In the genomic region with DNA sequence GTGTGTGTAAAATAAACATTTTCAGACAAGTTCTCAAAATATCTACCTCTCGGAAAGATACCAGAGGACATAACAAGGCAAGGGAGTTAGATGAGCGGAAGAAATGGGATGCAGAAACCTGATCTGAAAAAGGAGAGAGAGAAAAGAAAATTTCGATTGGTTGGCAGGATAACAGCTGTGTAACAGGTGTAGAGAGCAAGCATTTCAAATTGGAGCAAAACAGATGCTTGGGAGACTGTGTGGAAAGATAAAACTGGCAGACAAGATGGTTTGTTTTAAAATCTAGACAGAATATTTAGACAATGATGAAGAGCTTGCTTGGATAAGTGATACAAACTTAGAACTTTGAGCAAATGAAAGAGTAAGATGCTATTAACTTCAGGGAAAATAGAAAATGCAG, we compare ENCODE assay signal across 29 cellular contexts. TPM values are rescaled to one million over a fixed set of nuclear protein-coding genes. Genes with fewer than 3 reads are reported as not detected.
"Had no signal": no experiment of that assay in that cellular context is flagged by ENCODE, and none has a peak within 500 bp of the region (broad histone marks: within the 10 kb centered on the region; RNA-seq: fewer than 3 reads in every experiment).

No MANE protein-coding gene starts in this region.

- H3K36me3 ChIP-seq: ovary, right lobe of liver, sigmoid colon, spleen, suprapubic skin, tibial artery, transverse colon, upper lobe of right lung, uterus had no signal

- H3K9ac ChIP-seq: neural progenitor cell, parathyroid adenoma had no signal

- H3K9me3 ChIP-seq: ovary, psoas muscle, right lobe of liver, suprapubic skin, testis, tibial artery, transverse colon, upper lobe of right lung, uterus had no signal

- H3K4me2 ChIP-seq: neural progenitor cell, smooth muscle cell had no signal

- H3K27me3 ChIP-seq: neural progenitor cell, ovary, right lobe of liver, sigmoid colon, spleen, suprapubic skin, testis, tibial artery, transverse colon, upper lobe of right lung, uterus had no signal

- H3K27ac ChIP-seq: neural progenitor cell, ovary, parathyroid adenoma, psoas muscle, right lobe of liver, sigmoid colon, skin epidermis, spleen, suprapubic skin, testis, tibial artery, transverse colon, upper lobe of right lung, uterus had no signal

- H3K4me3 ChIP-seq: neural progenitor cell, ovary, psoas muscle, right lobe of liver, sigmoid colon, skin epidermis, smooth muscle cell, spleen, suprapubic skin, testis, tibial artery, transverse colon, upper lobe of right lung, uterus had no signal

- H3K79me2 ChIP-seq: parathyroid adenoma had no signal

- H2AFZ ChIP-seq: neural progenitor cell, parathyroid adenoma had no signal

- DNase-seq: natural killer cell; occipital lobe; ovary; posterior cingulate gyrus; psoas muscle; right cardiac atrium; right lobe of liver; sigmoid colon; spleen; stimulated activated CD4-positive, alpha-beta T cell treated with anti-CD3 and anti-CD28 coated beads, Interleukin-12 subunit alpha, Interleukin-12 subunit beta, amount 100 ng/mL, for 4 hours; stimulated activated CD4-positive, alpha-beta T cell treated with anti-CD3 and anti-CD28 coated beads, Interleukin-1b, Interleukin-23, amount 100 ng/mL, for 48 hours; stimulated activated CD4-positive, alpha-beta T cell treated with anti-CD3 and anti-CD28 coated beads, Interleukin-4, amount 100 ng/mL, for 1 hour; stimulated activated CD4-positive, alpha-beta T cell treated with anti-CD3 and anti-CD28 coated beads, Interleukin-4, amount 100 ng/mL, for 4 hours; stimulated activated CD8-positive, alpha-beta memory T cell treated with anti-CD3 and anti-CD28 coated beads, Interleukin-4, amount 100 ng/mL, for 48 hours; stimulated activated naive CD8-positive, alpha-beta T cell treated with anti-CD3 and anti-CD28 coated beads, Interleukin-15, amount 100 ng/mL, for 72 hours; stimulated activated naive CD8-positive, alpha-beta T cell treated with anti-CD3 and anti-CD28 coated beads, Interleukin-15, Interleukin-2, amounts not matched to agents 100 U/mL and 50 U/mL, for 24 hours; substantia nigra; testis; tibial artery; transverse colon; upper lobe of right lung; uterus had no signal

- ATAC-seq: natural killer cell; psoas muscle; right cardiac atrium; right lobe of liver; stimulated activated memory B cell treated with anti-CD40 and anti-IgM and Interleukin-4, amounts not matched to agents 10 μg/mL and 1 μg/mL and 100 μg/mL, for 72 hours; stimulated activated naive CD8-positive, alpha-beta T cell treated with anti-CD3 and anti-CD28 coated beads, Interleukin-15, amount 100 ng/mL, for 72 hours; stimulated activated naive CD8-positive, alpha-beta T cell treated with anti-CD3 and anti-CD28 coated beads, Interleukin-15, Interleukin-2, amounts not matched to agents 100 U/mL and 50 U/mL, for 24 hours; upper lobe of right lung had no signal

- H3K4me1 ChIP-seq: neural progenitor cell, parathyroid adenoma, psoas muscle, right lobe of liver, sigmoid colon, spleen, suprapubic skin, testis, tibial artery, transverse colon, upper lobe of right lung, uterus had no signal

RNA-seq across cellular contexts. Expression of a gene that starts 20.2 kb away (rescaled TPM):
- total RNA-seq: natural killer cell, osteoblast, smooth muscle cell had no signal
- polyA plus RNA-seq: smooth muscle cell had no signal
